8 cellular contexts compared by ENCODE assay signal in the genomic region with DNA sequence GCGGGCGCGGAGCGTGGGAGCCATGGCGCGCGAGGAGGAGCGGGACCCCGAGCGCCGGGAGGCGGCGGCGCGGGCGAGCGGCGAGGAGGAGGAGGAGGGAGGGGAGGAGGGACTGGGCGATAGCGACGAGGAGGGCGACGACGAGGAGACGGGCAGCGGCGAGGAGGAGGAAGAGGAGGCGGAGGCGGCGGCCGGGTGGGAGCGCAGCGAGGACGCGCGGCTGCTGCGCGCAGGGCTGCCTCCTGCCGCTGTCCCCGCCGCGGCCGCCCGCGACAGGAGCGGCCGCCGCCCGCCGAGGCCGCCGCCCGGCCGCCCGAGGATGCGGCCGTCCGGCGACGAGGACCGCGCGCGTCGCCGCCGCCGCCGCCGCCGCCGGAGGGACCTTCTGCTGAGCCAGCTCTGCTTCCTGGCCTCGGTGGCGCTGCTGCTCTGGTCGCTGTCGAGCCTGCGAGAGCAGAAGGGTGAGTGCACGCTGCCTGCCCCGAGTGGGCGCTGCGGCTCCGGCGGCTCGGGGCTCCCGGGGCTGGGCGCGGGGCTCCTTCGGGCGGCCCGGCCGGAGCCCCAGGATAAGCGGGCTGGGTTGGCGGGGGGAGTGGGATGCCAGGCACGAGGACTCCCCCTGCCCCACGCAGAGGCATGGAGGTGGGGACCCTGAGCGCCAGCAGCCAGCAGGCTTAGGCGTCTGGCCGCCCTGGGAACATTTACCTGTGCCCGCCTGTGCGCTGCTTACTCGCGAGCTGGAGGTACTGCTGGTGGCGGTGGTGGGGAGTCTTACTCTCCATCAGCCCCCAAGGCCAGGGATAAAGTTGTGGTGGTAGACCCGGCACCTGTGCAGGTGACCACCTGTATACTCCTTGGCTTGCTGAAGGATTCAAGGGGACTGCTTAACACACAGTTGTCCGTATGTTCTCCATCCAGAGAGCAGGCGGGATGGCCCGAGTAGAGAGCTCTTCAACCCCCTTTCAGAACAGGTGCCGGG. TPM values are rescaled to one million over a fixed set of nuclear protein-coding genes. Genes with fewer than 3 reads are reported as not detected.
A peak's percentile ranks its signal among the peaks of the same experiment; 100 is the strongest.
DNase-seq lines count a peak whose midpoint lies in the region; ATAC-seq, FAIRE-seq and TF ChIP-seq lines count a peak whose summit lies in the region.

A gene (plus strand): TSS at position 119 of the 979 bp plus-strand sequence.

- H2AFZ ChIP-seq in neuron (ENCODE audit: low read depth, low read length), result peak within 1 kb of the TSS; percentile 54

- POLR2A ChIA-PET in A549 (lab: Yijun Ruan, JAX), result interaction anchor here (0.6 kb wide), 1 partner anchor 800 kb away, joined by 3 read pairs; no protein-coding TSS in a partner anchor

- FAIRE-seq in A549 (lab: Jason Lieb, UNC), result no peak

- H3K4me1 Mint-ChIP-seq in activated T-cell treated with anti-CD3 and anti-CD28 coated beads, Interleukin-2, amount 50 U/mL, for 72 hours (ENCODE audit: low read depth), result no peaks in the 10 kb centered on the region
- peaks cover 18% of the 10 kb centered on the region for H3K4me1 Mint-ChIP-seq in glutamatergic neuron (ENCODE audit: low read depth, unreplicated experiment)

- ATAC-seq in A549 (peak; percentile 81 to 89), GM19324 (IDR thresholded peaks at IDR 0.05; ENCODE audit: low FRiP score, unreplicated experiment) (no peak)
- peak; percentile 74 to 82 for ATAC-seq in activated T-cell treated with anti-CD3 and anti-CD28 coated beads, Interleukin-2, amount 50 U/mL, for 72 hours (replicated peaks in 1 of 2)

- CTCF ChIA-PET in A549 (lab: Yijun Ruan, JAX), result interaction anchor here (0.7 to 2.0 kb wide), 5 partner anchors 9 to 581 kb away, joined by 3 to 6 read pairs (median 3); no protein-coding TSS in a partner anchor

- TF ChIP-seq CTCF in A549 (IDR thresholded peaks at IDR 0.05) (peak; percentile 17; the same call in 1 of the 3 replicates), GM12865 (IDR thresholded peaks at IDR 0.05; ENCODE audit: insufficient read depth, low read depth, low read length, missing control alignments) (peak; percentile 18), LNCaP clone FGC (IDR thresholded peaks at IDR 0.05; ENCODE audit: control insufficient read depth, extremely low read depth, insufficient read depth) (peak; percentile 82), glutamatergic neuron (IDR thresholded peaks at IDR 0.05; ENCODE audit: partially characterized antibody, unreplicated experiment) (peak; percentile 34)

- TF ChIP-seq RAD21 in A549 (conservative IDR thresholded peaks at IDR 0.05 in 1 of 2, IDR thresholded peaks at IDR 0.05 in 1 of 2), result 0 out of 5 replicates have a peak, but pooled peaks of 1 of the 2 experiments have one; percentile 11

- H3K27ac Mint-ChIP-seq in activated T-cell treated with anti-CD3 and anti-CD28 coated beads, Interleukin-2, amount 50 U/mL, for 72 hours, result no peak within 1 kb of the TSS
- no peak within 1 kb of the TSS for H3K27ac Mint-ChIP-seq in glutamatergic neuron (ENCODE audit: unreplicated experiment)

- peaks cover 54% of the 10 kb centered on the region for H3K27me3 Mint-ChIP-seq in activated T-cell treated with anti-CD3 and anti-CD28 coated beads, Interleukin-2, amount 50 U/mL, for 72 hours (ENCODE audit: low read depth)
- H3K27me3 Mint-ChIP-seq in glutamatergic neuron (ENCODE audit: unreplicated experiment), result peaks cover 15% of the 10 kb centered on the region

- H3K27ac ChIP-seq in A549, result peak within 1 kb of the TSS in 1 of 2 experiments; percentile 47; a peak in 1 of 6 replicates

- TF ChIP-seq POLR2A in A549 (IDR thresholded peaks at IDR 0.05; ENCODE audit: low read length), result no peak

- peak within 1 kb of the TSS; percentile 65 for H3K4me3 ChIP-seq in A549
- no peak within 1 kb of the TSS for H3K4me3 ChIP-seq in GM12865 (ENCODE audit: low read depth, low read length)
- H3K4me3 ChIP-seq in LNCaP clone FGC (ENCODE audit: low read depth, low read length), result peak within 1 kb of the TSS; percentile 18; the same call in 1 of the 2 replicates
- peak within 1 kb of the TSS; percentile 47 for H3K4me3 ChIP-seq in neuron (ENCODE audit: low read length)

- no peaks in the 10 kb centered on the region for H3K36me3 Mint-ChIP-seq in activated T-cell treated with anti-CD3 and anti-CD28 coated beads, Interleukin-2, amount 50 U/mL, for 72 hours (ENCODE audit: insufficient read depth in 2 of 2)
- H3K36me3 Mint-ChIP-seq in glutamatergic neuron (ENCODE audit: unreplicated experiment), result no peaks in the 10 kb centered on the region

- H3K4me2 ChIP-seq in A549, result peak within 1 kb of the TSS; percentile 100

- peak within 1 kb of the TSS; percentile 15 to 23 for H3K4me3 Mint-ChIP-seq in activated T-cell treated with anti-CD3 and anti-CD28 coated beads, Interleukin-2, amount 50 U/mL, for 72 hours
- H3K4me3 Mint-ChIP-seq in glutamatergic neuron (ENCODE audit: unreplicated experiment), result peak within 1 kb of the TSS; percentile 80

- DNase-seq in A549 (ENCODE audit: low read depth in 1 of 2, low spot score in 1 of 2) (peak; percentile 33 to 51), GM12865 (ENCODE audit: low read depth) (peak; percentile 52), LNCaP clone FGC (ENCODE audit: low read depth) (no peak), glutamatergic neuron (peak; percentile 88), 8988T (no peak)
- peak; percentile 44 to 48 for DNase-seq in activated T-cell treated with anti-CD3 and anti-CD28 coated beads, Interleukin-2, amount 50 U/mL, for 72 hours

- WGBS in A549 (ENCODE audit: missing lambda C conversion rate), result 27% methylated on average over 13 of the region's 108 CpGs

- H3K9me3 ChIP-seq in A549, result no peaks in the 10 kb centered on the region; the same call in 1 of the 3 replicates
- no peaks in the 10 kb centered on the region for H3K9me3 ChIP-seq in neuron (ENCODE audit: low read length)

- no peaks in the 10 kb centered on the region for H3K9me3 Mint-ChIP-seq in activated T-cell treated with anti-CD3 and anti-CD28 coated beads, Interleukin-2, amount 50 U/mL, for 72 hours
- H3K9me3 Mint-ChIP-seq in glutamatergic neuron (ENCODE audit: unreplicated experiment), result peaks cover 3% of the 10 kb centered on the region

- no peaks in the 10 kb centered on the region for H3K36me3 ChIP-seq in neuron (ENCODE audit: insufficient read depth, low read length)

- H3K4me1 ChIP-seq in A549 (peaks cover 9% of the 10 kb centered on the region; the same call in 1 of the 3 replicates), neuron (ENCODE audit: insufficient read depth, low read length) (no peaks in the 10 kb centered on the region)

- peaks cover 45% of the 10 kb centered on the region for H3K27me3 ChIP-seq in neuron (ENCODE audit: insufficient read depth, low read length)

- no peak for TF ChIP-seq EP300 in A549 (IDR thresholded peaks at IDR 0.05)

TF ChIP-seq in A549, 52 proteins besides CTCF, POLR2A, EP300 and RAD21:
- TF ChIP-seq, protein P1, sequence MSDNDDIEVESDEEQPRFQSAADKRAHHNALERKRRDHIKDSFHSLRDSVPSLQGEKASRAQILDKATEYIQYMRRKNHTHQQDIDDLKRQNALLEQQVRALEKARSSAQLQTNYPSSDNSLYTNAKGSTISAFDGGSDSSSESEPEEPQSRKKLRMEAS (IDR thresholded peaks at IDR 0.05), result peak; percentile 19; the same call in 1 of the 2 replicates
- TF ChIP-seq TP53 (CRISPR knock-in tag; IDR thresholded peaks at IDR 0.05) (no peak), HEYL (CRISPR knock-in tag; IDR thresholded peaks at IDR 0.05) (no peak)
TF ChIP-seq in A549: peak in this region for 1.

RNA-seq across cellular contexts. Expression of the gene that starts here (rescaled TPM):
- polyA plus RNA-seq in A549 (2011; rRNA removed) (0.08 and 0.09 TPM in 2 replicates), A549 (2017; fragmentation: RNase III; extraction: RNeasy Plus Mini Kit Qiagen cat#74134 plus additional on column Dnase treatment) (0.03 to 0.04 TPM in 2 of 3 replicates, not detected in the other)
- 0.01 and 0.03 TPM in 2 replicates for polyA plus RNA-seq in A549 (2012; cell fraction: cytosol; rRNA removed)
- 0.02 TPM in 2 replicates for polyA plus RNA-seq in A549 (2012; cell fraction: nucleus; rRNA removed)
- 0.17 TPM in 1 of 2 replicates, not detected in the other for polyA minus RNA-seq in A549 (2011; rRNA and poly(A)+ RNA removed)
- total RNA-seq in activated T-cell treated with anti-CD3 and anti-CD28 coated beads, Interleukin-2, amount 50 U/mL, for 72 hours, result under 1 TPM in 1 of 2 donors, not detected in 1; 0.07 TPM
- total RNA-seq in glutamatergic neuron (ENCODE audit: unreplicated experiment), result 9.7 TPM

Comparison
In these comparisons a context has a peak if more than half of its experiments do, and no peak if none do; other contexts are left out.
1. RNA of the gene that starts here (total RNA-seq): 9.7 TPM in glutamatergic neuron (single experiment); 0.07 TPM in activated T-cell treated with anti-CD3 and anti-CD28 coated beads, Interleukin-2, amount 50 U/mL, for 72 hours; every median in the first group is over 10 times any median in the second.
2. Peak in DNase-seq, ATAC-seq, H3K4me3 ChIP-seq and H3K4me2 ChIP-seq in A549; RNA of the gene not detected or under 1 TPM.
3. Peak in DNase-seq and ATAC-seq in activated T-cell treated with anti-CD3 and anti-CD28 coated beads, Interleukin-2, amount 50 U/mL, for 72 hours; RNA of the gene not detected or under 1 TPM.
4. DNase-seq: peak in GM12865 (single experiment) and glutamatergic neuron (single experiment); none in LNCaP clone FGC (single experiment) and 8988T (single experiment).
5. CTCF ChIP-seq: peak in every context shown above with its lines; median percentile 82 in LNCaP clone FGC; 34 in glutamatergic neuron; 18 in GM12865; 17 in A549.